19 cellular contexts compared by ENCODE assay signal in genomic region chr5:69049151-69049550, GRCh38. TPM values are rescaled to one million over a fixed set of nuclear protein-coding genes. Genes with fewer than 3 reads are reported as not detected.
DNase-seq lines count a peak whose midpoint lies in the region; ATAC-seq, FAIRE-seq and TF ChIP-seq lines count a peak whose summit lies in the region.
"Had no signal": no experiment of that assay in that cellular context is flagged by ENCODE, and none has a peak within 500 bp of the region (broad histone marks: within the 10 kb centered on the region; RNA-seq: fewer than 3 reads in every experiment).

No MANE protein-coding gene starts in this region.

- H3K27me3 ChIP-seq in K562 (ENCODE audit: control insufficient read depth in 2 of 2, insufficient read depth in 2 of 2, low read length in 2 of 2), result no peaks in the 10 kb centered on the region
- no peaks in the 10 kb centered on the region for H3K27me3 ChIP-seq in left lung

- H3K36me3 ChIP-seq in K562 (ENCODE audit: control insufficient read depth, insufficient read depth, low read length) (no peaks in the 10 kb centered on the region), left lung (no peaks in the 10 kb centered on the region)

- peaks cover 4 to 24% of the 10 kb centered on the region in 2 experiments; a peak in 3 of 5 replicates for H3K4me1 ChIP-seq in K562 (replicated peaks in 1 of 2; ENCODE audit: control insufficient read depth in 2 of 2, insufficient read depth in 2 of 2, low read length in 2 of 2)
- H3K4me1 ChIP-seq in left lung, result no peaks in the 10 kb centered on the region

- H3K79me2 ChIP-seq in K562 (ENCODE audit: control insufficient read depth, insufficient read depth, low read length), result no peaks in the 10 kb centered on the region

- no peak for TF ChIP-seq RAD21 in K562 (CRISPR knock-in tag; conservative IDR thresholded peaks at IDR 0.05 in 1 of 2, IDR thresholded peaks at IDR 0.05 in 1 of 2)

- TF ChIP-seq EP300 in K562 (IDR thresholded peaks at IDR 0.05; ENCODE audit: low read length), result no peak

- intact Hi-C loops in K562 (cut with micrococcal nuclease) (no loop called here), left lung (cut with DNase I) (no loop called here), sciatic nerve (cut with DNase I) (no loop called here)

- DNase-seq in DMS53 treated with DMSO at 0.1 percent for 48 hours (lab: John Stamatoyannopoulos, UW; ENCODE audit: unreplicated experiment) (peak; percentile 81), LHCN-M2 (ENCODE audit: low read depth) (peak; percentile 6), K562 (ENCODE audit: extremely low read depth in 1 of 4, low spot score in 3 of 4) (no peak), left lung (no peak), HEK293T (ENCODE audit: extremely low spot score) (no peak), sciatic nerve (ENCODE audit: low spot score) (no peak), middle frontal gyrus (ENCODE audit: extremely low spot score, low spot score) (no peak)
- DNase-seq: DND-41, H7, Kasumi-1, NCI-H1092 treated with DMSO at 0.1 percent for 48 hours, NCI-H146, NCI-H226, NCI-H526, RPMI8226, SIG-M5 had no signal

- no peaks in the 10 kb centered on the region for H3K9me1 ChIP-seq in K562 (ENCODE audit: control insufficient read depth, insufficient read depth, low read length)

- TF ChIP-seq POLR2A in K562 (conservative IDR thresholded peaks at IDR 0.05), result no peak

- H3K4me3 ChIP-seq in K562, result no peak overlapping the region
- H3K4me3 ChIP-seq in left lung, result no peak overlapping the region

- WGBS in K562 (ENCODE audit: insufficient coverage, low coverage, missing lambda C conversion rate), result 30% methylated on average over 1 of the region's 1 CpG

- no peak overlapping the region for H2AFZ ChIP-seq in K562 (ENCODE audit: low read depth, low read length)

- H3K9ac ChIP-seq in K562 (ENCODE audit: insufficient read depth in 1 of 2, low read depth in 2 of 2, low read length in 2 of 2), result no peak overlapping the region

- no peaks in the 10 kb centered on the region for H4K20me1 ChIP-seq in K562 (replicated peaks; ENCODE audit: control insufficient read depth, insufficient read depth, low read length)

- POLR2A ChIA-PET in K562 (lab: Yijun Ruan, JAX), result no interaction called here
- POLR2A ChIA-PET in HEK293T (lab: Yijun Ruan, JAX), result no interaction called here

- TF ChIP-seq CTCF in K562 (IDR thresholded peaks at IDR 0.05 in 2 of 3, conservative IDR thresholded peaks at IDR 0.05 in 1 of 3; ENCODE audit: insufficient read depth in 2 of 3, low read depth in 1 of 3, low read length in 3 of 3) (no peak), left lung (IDR thresholded peaks at IDR 0.05) (no peak)

- no peak overlapping the region for H3K27ac ChIP-seq in K562 (ENCODE audit: extremely low read depth, low read depth, low read length)
- no peak overlapping the region for H3K27ac ChIP-seq in left lung
- H3K27ac ChIP-seq: C4-2B had no signal

- in situ Hi-C loops in K562 (cut with MboI), result no loop called here

- ATAC-seq in K562, result no peak
- peak; percentile 44 for ATAC-seq in left lung
- ATAC-seq in sciatic nerve, result no peak
- no peak for ATAC-seq in GM18858 (IDR thresholded peaks at IDR 0.05; ENCODE audit: unreplicated experiment)

- no peak overlapping the region for H3K4me2 ChIP-seq in K562 (ENCODE audit: insufficient read depth, low read length)

- CTCF ChIA-PET in K562 (lab: Yijun Ruan, JAX; ENCODE audit: low intra/inter-chr PET ratio), result no interaction called here
- CTCF ChIA-PET in HEK293T (lab: Yijun Ruan, JAX), result interaction anchor here (0.7 to 2.6 kb wide), 2 partner anchors 25 to 340 kb away, joined by 3 to 13 read pairs; no protein-coding TSS in a partner anchor

- FAIRE-seq in K562 (lab: Jason Lieb, UNC), result no peak
- FAIRE-seq: D721Med had no signal

- BruUV-seq in K562 (replicated peaks; lab: Mats Ljungman, UMichigan), result no TSS peak

- H3K9me3 ChIP-seq in K562 (replicated peaks; ENCODE audit: control insufficient read depth, insufficient read depth, low read depth, low read length) (no peaks in the 10 kb centered on the region), left lung (no peaks in the 10 kb centered on the region)

TF ChIP-seq in K562, 482 proteins besides CTCF, POLR2A, EP300 and RAD21 (continues in another document):
- TF ChIP-seq PKNOX1 (IDR thresholded peaks at IDR 0.05) (peak; percentile 76), DLX4 (CRISPR knock-in tag; IDR thresholded peaks at IDR 0.05) (no peak), TRIM24 (IDR thresholded peaks at IDR 0.05) (peak in 1 of 2 experiments; percentile 34; a peak in 1 of 4 replicates), ARHGAP35 (IDR thresholded peaks at IDR 0.05; ENCODE audit: partially characterized antibody) (peak; percentile 82), TFAM (CRISPR knock-in tag; conservative IDR thresholded peaks at IDR 0.05) (no peak), PCBP2 (IDR thresholded peaks at IDR 0.05; ENCODE audit: low read depth, low read length, poor library complexity, severe bottlenecking) (no peak), ESRRA (IDR thresholded peaks at IDR 0.05; ENCODE audit: borderline replicate concordance, low read depth) (no peak), DACH1 (IDR thresholded peaks at IDR 0.05; ENCODE audit: partially characterized antibody) (no peak), SMARCA5 (IDR thresholded peaks at IDR 0.05) (no peak), CSDE1 (IDR thresholded peaks at IDR 0.05) (no peak), FUS (optimal IDR thresholded peaks at IDR 0.05; ENCODE audit: low read depth, low read length) (no peak)

TF ChIP-seq in HEK293T, 16 proteins besides CTCF, POLR2A, EP300 and RAD21:
- TF ChIP-seq SP1 (IDR thresholded peaks at IDR 0.05), result no peak
- TF ChIP-seq SUZ12 (IDR thresholded peaks at IDR 0.05), result no peak
- TF ChIP-seq PKNOX1 (IDR thresholded peaks at IDR 0.05), result no peak
- TF ChIP-seq FOXA1 (IDR thresholded peaks at IDR 0.05), result no peak
- TF ChIP-seq BHLHE40 (IDR thresholded peaks at IDR 0.05; ENCODE audit: borderline replicate concordance), result no peak
- TF ChIP-seq LEF1 (IDR thresholded peaks at IDR 0.05; ENCODE audit: borderline replicate concordance), result no peak
- TF ChIP-seq ARNT (IDR thresholded peaks at IDR 0.05), result no peak
- TF ChIP-seq TARDBP (IDR thresholded peaks at IDR 0.05), result no peak
- TF ChIP-seq ELF4 (IDR thresholded peaks at IDR 0.05), result no peak
- no peak for TF ChIP-seq HDGF (IDR thresholded peaks at IDR 0.05; ENCODE audit: borderline replicate concordance)
- no peak for TF ChIP-seq NFRKB (IDR thresholded peaks at IDR 0.05)
- TF ChIP-seq FOXK2 (IDR thresholded peaks at IDR 0.05), result no peak
- no peak for TF ChIP-seq CTBP1 (IDR thresholded peaks at IDR 0.05; ENCODE audit: borderline replicate concordance)

RNA-seq across cellular contexts. Expression of gene SLC30A5, which starts 44.7 kb away (rescaled TPM):
- total RNA-seq in LHCN-M2 (2014; rRNA removed) (42.9 and 53.7 TPM in 2 replicates), K562 (2014; rRNA removed) (82.7 and 92.5 TPM in 2 replicates), K562 (2014; rRNA removed; fragmentation: Illumina TruSeq; extraction: Trizol) (62.5 and 74.6 TPM in 2 replicates), K562 (2015; rRNA removed; fragmentation: Illumina TruSeq; extraction: Trizol) (72.0 and 79.6 TPM in 2 replicates), K562 (2021) (52.8 and 54.6 TPM in 2 replicates), left lung (10 to 100 TPM; 56.0 to 75.9 TPM), sciatic nerve (41.2 TPM)
- polyA plus RNA-seq in LHCN-M2 (2012), result 16.7 TPM
- 49.3 and 95.0 TPM in 2 replicates for total RNA-seq in K562 (2011; cell fraction: chromatin; rRNA removed; ENCODE audit: low replicate concordance)
- total RNA-seq in K562 (2011; cell fraction: nucleolus; rRNA removed), result 83.7 and 85.8 TPM in 2 replicates
- total RNA-seq in K562 (2011; cell fraction: nucleoplasm; rRNA removed), result 94.5 and 101 TPM in 2 replicates
- polyA plus RNA-seq in K562 (2011; rRNA removed) (64.9 and 68.7 TPM in 2 replicates), K562 (2014; fragmentation: Illumina TruSeq; extraction: Trizol) (58.6 and 86.8 TPM in 2 replicates), K562 (2014; fragmentation: Nextera tagmentation; extraction: Ambion mirVana) (10 to 100 TPM; 22.9 to 27.1 TPM), K562 (2014; rRNA removed) (41.4 and 47.3 TPM in 2 replicates)
- polyA plus RNA-seq in K562 (2011; cell fraction: cytosol; rRNA removed), result 49.5 and 54.9 TPM in 2 replicates
- 42.5 and 48.9 TPM in 2 replicates for polyA plus RNA-seq in K562 (2011; cell fraction: nucleus; rRNA removed)
- 36.6 and 59.2 TPM in 2 replicates for polyA plus RNA-seq in K562 (2012)
- 86.4 and 102 TPM in 2 replicates for polyA minus RNA-seq in K562 (2011; rRNA and poly(A)+ RNA removed)
- 53.2 and 76.2 TPM in 2 replicates for polyA minus RNA-seq in K562 (2011; cell fraction: cytosol; rRNA and poly(A)+ RNA removed)
- 17.5 and 29.4 TPM in 2 replicates for polyA minus RNA-seq in K562 (2011; cell fraction: nucleus; rRNA and poly(A)+ RNA removed)

Comparison
In these comparisons a context has a peak if more than half of its experiments do, and no peak if none do; other contexts are left out.
1. DNase-seq: peak in DMS53 treated with DMSO at 0.1 percent for 48 hours (single experiment) and LHCN-M2 (single experiment); none in K562 (0 of 4), left lung (0 of 2), HEK293T (single experiment), sciatic nerve (single experiment) and middle frontal gyrus (single experiment).